ENCODE assay signal across 7 cellular contexts in the genomic region with DNA sequence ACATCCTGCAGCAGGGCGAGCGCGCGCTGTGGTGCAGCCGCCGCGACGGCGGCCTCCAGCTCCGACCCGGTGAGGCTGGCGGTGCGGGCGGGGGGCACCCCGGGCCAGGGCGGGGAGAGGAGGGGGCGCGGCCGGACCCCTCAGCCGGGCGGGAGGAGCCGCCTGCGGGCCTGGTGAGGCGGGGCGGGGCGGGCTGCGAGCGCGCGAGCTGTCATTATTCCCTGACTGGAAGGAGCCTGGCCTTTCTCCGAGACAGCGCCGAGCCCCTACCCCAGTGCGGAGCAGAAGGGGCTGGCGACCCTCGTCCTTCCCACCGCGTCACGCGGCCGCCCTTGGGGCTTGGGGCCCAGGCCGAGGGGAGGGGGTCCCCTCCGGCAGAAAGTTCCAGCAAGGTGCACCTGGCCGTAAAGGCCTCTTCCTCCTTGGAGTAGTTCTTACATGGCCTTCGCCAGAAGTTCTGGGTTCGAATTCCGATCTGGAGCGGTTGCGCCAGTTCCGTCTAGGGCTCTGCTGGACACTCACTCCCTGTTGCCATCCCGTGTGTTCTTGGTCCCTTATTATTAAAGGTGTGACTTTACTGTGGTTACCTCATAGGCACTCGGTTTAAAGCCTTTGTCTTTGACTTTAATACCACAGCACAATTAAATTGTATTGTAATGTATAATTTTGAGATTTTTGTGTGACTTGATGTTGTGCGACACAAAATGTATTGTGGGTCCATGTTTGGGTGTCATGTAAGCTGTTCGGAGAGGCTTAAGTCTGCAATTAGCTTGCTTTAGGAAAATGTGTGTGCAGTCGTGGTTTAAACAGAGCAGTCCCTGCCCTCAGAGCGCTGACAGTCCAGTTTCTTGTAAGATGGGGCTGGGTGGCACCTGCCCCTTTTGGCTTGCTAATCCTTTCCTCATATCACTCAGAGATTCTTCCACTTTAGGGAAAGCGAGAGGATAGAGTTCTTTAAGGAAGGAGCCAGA. TPM values are rescaled to one million over a fixed set of nuclear protein-coding genes. Genes with fewer than 3 reads are reported as not detected.
A peak's percentile ranks its signal among the peaks of the same experiment; 100 is the strongest.
DNase-seq lines count a peak whose midpoint lies in the region; ATAC-seq and TF ChIP-seq lines count a peak whose summit lies in the region.

No MANE protein-coding gene starts in this region.

- in situ Hi-C loops in GM23248 (cut with MboI) (no loop called here), mammary epithelial cell (cut with MboI; ENCODE audit: low sequenced_read_pairs in 2 of 2) (no loop called here)

- H3K79me2 ChIP-seq in GM23248 (ENCODE audit: insufficient read depth): 0 out of 2 replicates have a peak, but pooled peaks cover 6% of the 10 kb centered on the region
- H3K79me2 ChIP-seq in OCI-LY1 (ENCODE audit: insufficient read depth, low read length): no peaks in the 10 kb centered on the region
- H3K79me2 ChIP-seq in mammary epithelial cell (ENCODE audit: insufficient read depth, low read length): peaks cover 37% of the 10 kb centered on the region

- H3K27ac ChIP-seq in GM23248 (no peak overlapping the region), OCI-LY1 (ENCODE audit: low read depth, low read length, poor library complexity, severe bottlenecking) (no peak overlapping the region), mammary epithelial cell (ENCODE audit: insufficient read depth, low read depth, low read length) (no peak overlapping the region), testis (peak overlapping the region in 1 of 2 donors; percentile 97)

- H3K9me2 ChIP-seq in GM23248 (ENCODE audit: insufficient read depth) (no peaks in the 10 kb centered on the region), OCI-LY1 (ENCODE audit: low read depth, low read length) (no peaks in the 10 kb centered on the region)

- CTCF ChIA-PET in mammary epithelial cell (lab: Charles Lee; ENCODE audit: low non-redundant PET): interaction anchor here (0.6 kb wide), 2 partner anchors 133 to 1190 kb away, joined by 3 to 4 read pairs; no protein-coding TSS in a partner anchor

- H3K4me3 Mint-ChIP-seq in memory B cell: peak overlapping the region; percentile 94

- H3F3A ChIP-seq in GM23248 (ENCODE audit: insufficient read depth) (no peaks in the 10 kb centered on the region), OCI-LY1 (ENCODE audit: insufficient read depth, low read length) (0 out of 2 replicates have a peak, but pooled peaks cover 4% of the 10 kb centered on the region)

- H3K4me1 Mint-ChIP-seq in memory B cell: peaks cover 41% of the 10 kb centered on the region

- TF ChIP-seq CTCF in OCI-LY1 (IDR thresholded peaks at IDR 0.05; ENCODE audit: low read length): no peak
- TF ChIP-seq CTCF in mammary epithelial cell (conservative IDR thresholded peaks at IDR 0.05 in 1 of 2, IDR thresholded peaks at IDR 0.05 in 1 of 2; ENCODE audit: extremely low read depth in 1 of 2, insufficient read depth in 1 of 2, low read depth in 1 of 2, low read length in 2 of 2): no peak
- TF ChIP-seq CTCF in testis (IDR thresholded peaks at IDR 0.05): no peak

- peak overlapping the region; percentile 71 for H3K9ac ChIP-seq in GM23248
- H3K9ac ChIP-seq in OCI-LY1 (ENCODE audit: low read length): peak overlapping the region; percentile 73
- no peak overlapping the region for H3K9ac ChIP-seq in mammary epithelial cell (ENCODE audit: insufficient read depth, low read length)

- H2AFZ ChIP-seq in GM23248 (peak overlapping the region; percentile 82), OCI-LY1 (ENCODE audit: low read length) (no peak overlapping the region), mammary epithelial cell (ENCODE audit: low read depth, low read length) (peak overlapping the region; percentile 93)

- H3K4me3 ChIP-seq in GM23248: peak overlapping the region; percentile 82
- peak overlapping the region; percentile 73 for H3K4me3 ChIP-seq in OCI-LY1 (ENCODE audit: low read depth, low read length, poor library complexity, severe bottlenecking)
- H3K4me3 ChIP-seq in mammary epithelial cell (replicated peaks in 1 of 3; ENCODE audit: insufficient read depth in 1 of 3, low read depth in 2 of 3, low read length in 3 of 3): peak overlapping the region; percentile 68 to 95 (median 85)
- H3K4me3 ChIP-seq in testis: peak overlapping the region; percentile 75 to 96

- no peak for ATAC-seq in memory B cell (ENCODE audit: low read depth)
- no peak for ATAC-seq in GM18858 (IDR thresholded peaks at IDR 0.05; ENCODE audit: unreplicated experiment)
- no peak for ATAC-seq in GM21526 (IDR thresholded peaks at IDR 0.05; ENCODE audit: low FRiP score, unreplicated experiment)

- H3K27me3 Mint-ChIP-seq in memory B cell: no peaks in the 10 kb centered on the region

- no peaks in the 10 kb centered on the region for H4K20me1 ChIP-seq in GM23248 (ENCODE audit: insufficient read depth)
- H4K20me1 ChIP-seq in OCI-LY1 (ENCODE audit: insufficient read depth, low read length): no peaks in the 10 kb centered on the region
- H4K20me1 ChIP-seq in mammary epithelial cell (ENCODE audit: insufficient read depth, low read length): no peaks in the 10 kb centered on the region

- H3K4me1 ChIP-seq in GM23248 (ENCODE audit: insufficient read depth): peaks cover 15% of the 10 kb centered on the region; the same call in 1 of the 2 replicates
- peaks cover 33% of the 10 kb centered on the region for H3K4me1 ChIP-seq in OCI-LY1 (ENCODE audit: insufficient read depth, low read length, severe bottlenecking)
- H3K4me1 ChIP-seq in mammary epithelial cell (ENCODE audit: insufficient read depth, low read length): peaks cover 15% of the 10 kb centered on the region
- H3K4me1 ChIP-seq in testis: peaks cover 4% of the 10 kb centered on the region

- H3K4me2 ChIP-seq in GM23248 (ENCODE audit: unreplicated experiment): peak overlapping the region; percentile 85
- H3K4me2 ChIP-seq in OCI-LY1 (ENCODE audit: low read length): peak overlapping the region; percentile 94
- peak overlapping the region; percentile 99 for H3K4me2 ChIP-seq in mammary epithelial cell (ENCODE audit: insufficient read depth, low read depth, low read length)

- H3K9me3 ChIP-seq in GM23248 (ENCODE audit: low read depth) (no peaks in the 10 kb centered on the region), OCI-LY1 (ENCODE audit: low read length) (no peaks in the 10 kb centered on the region), mammary epithelial cell (replicated peaks; ENCODE audit: insufficient read depth, low read length) (no peaks in the 10 kb centered on the region), testis (no peaks in the 10 kb centered on the region)

- WGBS in GM23248 (ENCODE audit: low coverage in 1 of 2, low lambda C conversion rate in 2 of 2, missing lambda C conversion rate in 2 of 2), 2 experiments: 17 to 23% methylated on average over 40 to 56 of the region's 57 CpGs
- 63% methylated on average over 9 of the region's 57 CpGs for WGBS in mammary epithelial cell (ENCODE audit: low coverage, missing lambda C conversion rate)
- 28 to 45% methylated on average over 14 to 22 of the region's 57 CpGs for WGBS in testis, 2 donors

- BruUV-seq in mammary epithelial cell (replicated peaks; lab: Mats Ljungman, UMichigan): no TSS peak

- no peaks in the 10 kb centered on the region for H3K36me3 Mint-ChIP-seq in memory B cell

- dilution Hi-C loops in mammary epithelial cell (cut with HindIII; ENCODE audit: low sequenced_read_pairs): no loop called here

- H3K27me3 ChIP-seq in GM23248 (replicated peaks; ENCODE audit: insufficient read depth) (no peaks in the 10 kb centered on the region), OCI-LY1 (ENCODE audit: insufficient read depth, low read length) (no peaks in the 10 kb centered on the region), mammary epithelial cell (ENCODE audit: insufficient read depth, low read length) (no peaks in the 10 kb centered on the region), testis (no peaks in the 10 kb centered on the region)

- intact Hi-C loops in mammary epithelial cell (cut with micrococcal nuclease) (loop anchor here (2.0 to 5.0 kb wide), 2 partner anchors 72 to 119 kb away; no protein-coding TSS in a partner anchor), testis (cut with DNase I; ENCODE audit: low total_unique reads) (no loop called here)

- TF ChIP-seq POLR2A in testis (IDR thresholded peaks at IDR 0.05): no peak

- H3K27ac Mint-ChIP-seq in memory B cell: peak overlapping the region; percentile 87

- H3K36me3 ChIP-seq in GM23248 (ENCODE audit: low read depth): no peaks in the 10 kb centered on the region
- no peaks in the 10 kb centered on the region for H3K36me3 ChIP-seq in OCI-LY1 (ENCODE audit: insufficient read depth, low read length)
- no peaks in the 10 kb centered on the region for H3K36me3 ChIP-seq in mammary epithelial cell (ENCODE audit: insufficient read depth, low read length)
- H3K36me3 ChIP-seq in testis (ENCODE audit: low read depth, missing control alignments): no peaks in the 10 kb centered on the region

- DNase-seq in GM23248: no peak
- DNase-seq in mammary epithelial cell: no peak
- DNase-seq in memory B cell (ENCODE audit: low spot score in 2 of 2): no peak
- DNase-seq in testis: peak; percentile 50

- H3K9me3 Mint-ChIP-seq in memory B cell: no peaks in the 10 kb centered on the region

RNA-seq across cellular contexts. Expression of gene INPP5F, which starts 0.7 kb away (rescaled TPM):
- 9.9 and 10.9 TPM in 2 replicates for total RNA-seq in GM23248 (2014; rRNA removed; shearing (Covaris generic))
- polyA plus RNA-seq in GM23248 (2016; fragmentation: Nextera tagmentation; extraction: Ambion mirVana) (6.6 and 8.5 TPM in 2 replicates), mammary epithelial cell (9.8 TPM), testis (ENCODE audit: insufficient read depth, low read depth, low replicate concordance) (21.9 TPM)
- total RNA-seq in mammary epithelial cell (10 to 100 TPM; 19.3 to 22.1 TPM), testis (10 to 100 TPM; 19.0 to 23.8 TPM)
- polyA minus RNA-seq in mammary epithelial cell: 12.5 TPM
